Comparison of ENCODE assay signal across 19 cellular contexts in the genomic region with DNA sequence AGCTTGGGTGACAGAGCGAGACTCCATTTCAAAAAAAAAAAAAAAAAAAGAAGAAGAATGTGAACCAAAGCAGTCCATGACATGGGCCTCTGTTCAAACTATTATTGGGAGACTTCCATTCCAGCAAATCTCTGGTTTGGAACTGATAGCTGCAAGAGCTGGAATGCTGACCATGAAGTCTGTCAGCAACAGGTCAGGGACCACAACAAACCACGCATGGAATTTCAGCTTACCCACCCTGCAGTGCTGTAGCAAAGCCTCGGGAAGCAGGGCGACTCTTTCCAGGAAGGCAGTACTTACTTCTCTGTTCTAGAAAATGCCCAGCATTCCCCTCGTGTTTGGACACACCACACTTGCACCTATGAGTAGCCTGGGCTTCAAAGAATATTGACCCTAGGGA. TPM values are rescaled to one million over a fixed set of nuclear protein-coding genes. Genes with fewer than 3 reads are reported as not detected.
DNase-seq lines count a peak whose midpoint lies in the region; ATAC-seq and TF ChIP-seq lines count a peak whose summit lies in the region.
"Had no signal": no experiment of that assay in that cellular context is flagged by ENCODE, and none has a peak within 500 bp of the region (broad histone marks: within the 10 kb centered on the region; RNA-seq: fewer than 3 reads in every experiment).

No MANE protein-coding gene starts in this region.

- H3K36me3 ChIP-seq in SJSA1 = no peaks in the 10 kb centered on the region

- peak overlapping the region; percentile 58 for H3K27ac ChIP-seq in SJSA1
- H3K27ac ChIP-seq: KMS-11, RWPE1 had no signal

- peaks cover 46% of the 10 kb centered on the region for H3K4me1 ChIP-seq in SJSA1 (replicated peaks)

- H3K4me3 ChIP-seq in SJSA1 = no peak overlapping the region
- no peak overlapping the region for H3K4me3 ChIP-seq in fibroblast of villous mesenchyme (ENCODE audit: low read depth, low read length)

- DNase-seq in EL (peak; percentile 39), SJSA1 (ENCODE audit: low read depth in 1 of 2, low spot score in 2 of 2) (peak; percentile 79 to 86), fibroblast of villous mesenchyme (ENCODE audit: low read depth) (peak; percentile 38), non-pigmented ciliary epithelial cell (ENCODE audit: low read depth) (peak; percentile 22), CD1c-positive myeloid dendritic cell (ENCODE audit: extremely low spot score) (no peak)
- no peak for DNase-seq in activated effector memory CD4-positive, alpha-beta T cell treated with Interleukin-2 at 50 U/mL for 16 hours
- DNase-seq: activated CD4-positive, alpha-beta T cell treated with anti-CD3 and anti-CD28 coated beads for 36 hours; activated naive CD8-positive, alpha-beta T cell treated with anti-CD3 and anti-CD28 coated beads, Interleukin-2, amount 10 ng/mL, durations not matched to agents 7 days and 5 days; DND-41; erythroblast; immature natural killer cell; NCI-H1048; NCI-H2029 treated with DMSO at 0.1 percent for 48 hours; NCI-H446; NK-92 treated with Interleukin-12 subunit alpha and Interleukin-12 subunit beta, amount 100 ng/mL, for 24 hours; SW 1271 had no signal

- no peaks in the 10 kb centered on the region for H3K27me3 ChIP-seq in SJSA1 (replicated peaks)

- H3K9me3 ChIP-seq in SJSA1 (replicated peaks) = no peaks in the 10 kb centered on the region

- ATAC-seq in GM18907 (IDR thresholded peaks at IDR 0.05; ENCODE audit: unreplicated experiment) = no peak
- ATAC-seq: activated CD4-positive, alpha-beta T cell treated with anti-CD3 and anti-CD28 coated beads for 36 hours had no signal

- no peak for TF ChIP-seq CTCF in fibroblast of villous mesenchyme (IDR thresholded peaks at IDR 0.05; ENCODE audit: insufficient read depth, low read depth, low read length)

RNA-seq across cellular contexts. Expression of gene TBC1D7, which starts 34.1 kb away (rescaled TPM):
- total RNA-seq in SJSA1 (2014; rRNA removed; shearing (Covaris generic)) = 22.9 and 36.5 TPM in 2 replicates
- total RNA-seq in fibroblast of villous mesenchyme = 23.7 and 27.4 TPM in 2 replicates

Comparison
In these comparisons a context has a peak if more than half of its experiments do, and no peak if none do; other contexts are left out.
1. DNase-seq: peak in EL (single experiment), SJSA1 (2 of 2), fibroblast of villous mesenchyme (single experiment) and non-pigmented ciliary epithelial cell (single experiment); none in activated effector memory CD4-positive, alpha-beta T cell treated with Interleukin-2 at 50 U/mL for 16 hours (single experiment) and CD1c-positive myeloid dendritic cell (single experiment).